ENCODE assay signal across 1 cellular context in the genomic region with DNA sequence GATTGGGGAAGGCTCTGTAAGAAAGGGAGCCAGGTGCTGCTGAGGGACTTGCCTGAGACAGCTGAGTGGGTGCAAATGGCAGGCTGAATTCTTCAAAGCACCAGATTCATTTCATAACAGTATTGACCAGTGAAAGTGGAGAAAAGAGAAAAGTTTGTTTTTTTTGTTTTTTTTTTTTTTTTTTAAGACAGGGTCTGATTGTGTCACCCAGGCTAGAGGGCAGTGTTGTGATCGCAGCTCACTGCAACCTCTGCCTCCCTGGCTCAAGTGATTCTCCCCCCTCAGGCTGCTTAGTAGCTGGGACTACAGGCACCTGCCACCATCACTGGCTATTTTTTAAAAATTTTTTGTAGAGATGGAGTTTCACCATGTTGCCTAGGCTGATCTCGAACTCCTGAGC.
TF ChIP-seq lines count a peak whose summit lies in the region.

No MANE protein-coding gene starts in this region.

TF ChIP-seq in WTC11, 78 proteins besides CTCF, POLR2A, EP300 and RAD21 (continued from another document):
- TF ChIP-seq, protein P1, sequence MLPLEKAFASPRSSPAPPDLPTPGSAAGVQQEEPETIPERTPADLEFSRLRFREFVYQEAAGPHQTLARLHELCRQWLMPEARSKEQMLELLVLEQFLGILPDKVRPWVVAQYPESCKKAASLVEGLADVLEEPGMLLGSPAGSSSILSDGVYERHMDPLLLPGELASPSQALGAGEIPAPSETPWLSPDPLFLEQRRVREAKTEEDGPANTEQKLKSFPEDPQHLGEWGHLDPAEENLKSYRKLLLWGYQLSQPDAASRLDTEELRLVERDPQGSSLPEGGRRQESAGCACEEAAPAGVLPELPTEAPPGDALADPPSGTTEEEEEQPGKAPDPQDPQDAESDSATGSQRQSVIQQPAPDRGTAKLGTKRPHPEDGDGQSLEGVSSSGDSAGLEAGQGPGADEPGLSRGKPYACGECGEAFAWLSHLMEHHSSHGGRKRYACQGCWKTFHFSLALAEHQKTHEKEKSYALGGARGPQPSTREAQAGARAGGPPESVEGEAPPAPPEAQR (CRISPR knock-in tag; IDR thresholded peaks at IDR 0.05), result no peak
